16 cellular contexts compared by ENCODE assay signal in the genomic region with DNA sequence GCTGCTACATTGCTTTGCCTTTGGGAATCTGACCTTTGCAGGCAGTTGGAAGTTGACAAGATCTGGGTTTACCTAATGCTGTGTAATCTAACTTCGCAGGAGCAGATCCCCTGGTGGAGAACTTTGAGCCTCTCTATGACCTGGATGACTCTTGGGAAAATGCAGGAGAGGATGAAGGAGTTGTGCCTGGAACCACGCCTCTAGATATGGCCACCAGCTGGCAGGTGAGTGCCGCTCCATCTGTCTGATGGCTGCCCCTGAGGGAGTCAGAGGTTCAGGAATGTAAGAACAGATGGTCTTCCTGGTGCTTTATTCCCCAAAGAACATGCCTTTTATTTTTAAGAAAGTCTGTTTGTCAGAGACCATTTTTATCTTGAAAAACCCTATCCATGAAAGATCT.
DNase-seq lines count a peak whose midpoint lies in the region; ATAC-seq, FAIRE-seq and TF ChIP-seq lines count a peak whose summit lies in the region.
"Had no signal": no experiment of that assay in that cellular context is flagged by ENCODE, and none has a peak within 500 bp of the region (broad histone marks: within the 10 kb centered on the region; RNA-seq: fewer than 3 reads in every experiment).

No MANE protein-coding gene starts in this region.

- H2BK15ac ChIP-seq in mesenchymal stem cell (ENCODE audit: low read depth, poor library complexity, severe bottlenecking) = peak overlapping the region; percentile 52

- H3K36me3 ChIP-seq in mesenchymal stem cell (ENCODE audit: control insufficient read depth in 1 of 2, insufficient read depth in 2 of 2, low read depth in 1 of 2, low read length in 2 of 2) = peaks cover 42 to 99% of the 10 kb centered on the region in 2 experiments

- H3K79me1 ChIP-seq in mesenchymal stem cell (replicated peaks; ENCODE audit: low read length, poor library complexity, severe bottlenecking) = no peaks in the 10 kb centered on the region

- H3K36me3 Mint-ChIP-seq in T-helper 1 cell treated with Interleukin-12 subunit alpha and Interleukin-12 subunit beta and Interleukin-4 antibody, amounts not matched to agents 30 μg/mL and 1 μg/mL, for 36 hours (ENCODE audit: low read depth) = peaks cover 92% of the 10 kb centered on the region
- H3K36me3 Mint-ChIP-seq in activated CD8-positive, alpha-beta T cell treated with anti-CD3 and anti-CD28 coated beads for 36 hours (ENCODE audit: low read depth) = peaks cover 86% of the 10 kb centered on the region

- H2AFZ ChIP-seq in mesenchymal stem cell (ENCODE audit: low read depth, low read length) = no peak overlapping the region

- no peak overlapping the region for H3K18ac ChIP-seq in mesenchymal stem cell (ENCODE audit: low read depth in 1 of 2, low read length in 2 of 2)

- in situ Hi-C loops in G401 (cut with HindIII; ENCODE audit: low sequenced_read_pairs) = loop anchor here (25.0 kb wide), 1 partner anchor 402 kb away; a partner anchor contains a TSS

- peaks cover 73% of the 10 kb centered on the region for H3K4me1 Mint-ChIP-seq in T-helper 1 cell treated with Interleukin-12 subunit alpha and Interleukin-12 subunit beta and Interleukin-4 antibody, amounts not matched to agents 30 μg/mL and 1 μg/mL, for 36 hours (ENCODE audit: low read depth)
- H3K4me1 Mint-ChIP-seq in activated CD8-positive, alpha-beta T cell treated with anti-CD3 and anti-CD28 coated beads for 36 hours (ENCODE audit: low read depth) = peaks cover 83% of the 10 kb centered on the region

- no peaks in the 10 kb centered on the region for H3K27me3 Mint-ChIP-seq in T-helper 1 cell treated with Interleukin-12 subunit alpha and Interleukin-12 subunit beta and Interleukin-4 antibody, amounts not matched to agents 30 μg/mL and 1 μg/mL, for 36 hours (ENCODE audit: low read depth)
- no peaks in the 10 kb centered on the region for H3K27me3 Mint-ChIP-seq in activated CD8-positive, alpha-beta T cell treated with anti-CD3 and anti-CD28 coated beads for 36 hours

- H3K23ac ChIP-seq in mesenchymal stem cell (ENCODE audit: low read length in 2 of 2) = no peak overlapping the region

- intact Hi-C loops in activated CD8-positive, alpha-beta T cell treated with anti-CD3 and anti-CD28 coated beads for 36 hours (cut with micrococcal nuclease) = no loop called here

- CTCF ChIA-PET in activated CD8-positive, alpha-beta T cell treated with anti-CD3 and anti-CD28 coated beads for 36 hours (lab: Charles Lee) = interaction anchor here (0.6 to 2.9 kb wide), 9 partner anchors 10 to 466 kb away, joined by 3 to 11 read pairs (median 4); a partner anchor contains a TSS

- H3K27ac Mint-ChIP-seq in T-helper 1 cell treated with Interleukin-12 subunit alpha and Interleukin-12 subunit beta and Interleukin-4 antibody, amounts not matched to agents 30 μg/mL and 1 μg/mL, for 36 hours = peak overlapping the region; percentile 98
- H3K27ac Mint-ChIP-seq in activated CD8-positive, alpha-beta T cell treated with anti-CD3 and anti-CD28 coated beads for 36 hours = peak overlapping the region; percentile 67

- POLR2A ChIA-PET in activated CD8-positive, alpha-beta T cell treated with anti-CD3 and anti-CD28 coated beads for 36 hours (lab: Charles Lee) = interaction anchor here (4.1 kb wide), 1 partner anchor 24 kb away, joined by 15 read pairs; no protein-coding TSS in a partner anchor

- no peak overlapping the region for H3K9ac ChIP-seq in mesenchymal stem cell (ENCODE audit: low read length)

- no peak overlapping the region for H2AK5ac ChIP-seq in mesenchymal stem cell (ENCODE audit: low read length, severe bottlenecking)

- no peak overlapping the region for H3K4me3 ChIP-seq in mesenchymal stem cell (ENCODE audit: insufficient read depth in 1 of 2, low read depth in 1 of 2, low read length in 2 of 2)
- H3K4me3 ChIP-seq: SJSA1, thyroid gland had no signal

- no peak overlapping the region for H3K4me2 ChIP-seq in mesenchymal stem cell (ENCODE audit: low read length, poor library complexity, severe bottlenecking)

- no peaks in the 10 kb centered on the region for H3K27me3 ChIP-seq in mesenchymal stem cell (ENCODE audit: control insufficient read depth in 1 of 2, insufficient read depth in 1 of 2, low read length in 2 of 2)
- H3K27me3 ChIP-seq: SJSA1, thyroid gland had no signal

- no peak for TF ChIP-seq CTCF in activated CD8-positive, alpha-beta T cell treated with anti-CD3 and anti-CD28 coated beads for 36 hours (IDR thresholded peaks at IDR 0.05)

- H3K9me3 ChIP-seq in mesenchymal stem cell (ENCODE audit: control insufficient read depth, low read length) = no peaks in the 10 kb centered on the region
- H3K9me3 ChIP-seq: SJSA1, thyroid gland had no signal

- H4K91ac ChIP-seq in mesenchymal stem cell (ENCODE audit: low read length) = no peak overlapping the region

- H3K9me3 Mint-ChIP-seq in T-helper 1 cell treated with Interleukin-12 subunit alpha and Interleukin-12 subunit beta and Interleukin-4 antibody, amounts not matched to agents 30 μg/mL and 1 μg/mL, for 36 hours = no peaks in the 10 kb centered on the region
- no peaks in the 10 kb centered on the region for H3K9me3 Mint-ChIP-seq in activated CD8-positive, alpha-beta T cell treated with anti-CD3 and anti-CD28 coated beads for 36 hours

- FAIRE-seq in RCC 7860 (lab: Jason Lieb, UNC) = no peak
- FAIRE-seq: endometrium, HTR-8/SVneo, islet of Langerhans had no signal

- H2BK120ac ChIP-seq in mesenchymal stem cell (ENCODE audit: low read depth, low read length) = no peak overlapping the region

- no peak overlapping the region for H3K14ac ChIP-seq in mesenchymal stem cell (ENCODE audit: low read length in 2 of 2)

- H2BK12ac ChIP-seq in mesenchymal stem cell (ENCODE audit: low read length in 2 of 2) = no peak overlapping the region

- no peak overlapping the region for H2BK5ac ChIP-seq in mesenchymal stem cell (ENCODE audit: low read depth, low read length, poor library complexity, severe bottlenecking)

- H3K4me3 Mint-ChIP-seq in T-helper 1 cell treated with Interleukin-12 subunit alpha and Interleukin-12 subunit beta and Interleukin-4 antibody, amounts not matched to agents 30 μg/mL and 1 μg/mL, for 36 hours = no peak overlapping the region
- no peak overlapping the region for H3K4me3 Mint-ChIP-seq in activated CD8-positive, alpha-beta T cell treated with anti-CD3 and anti-CD28 coated beads for 36 hours

- no peak overlapping the region for H3K27ac ChIP-seq in mesenchymal stem cell (ENCODE audit: low read length, poor library complexity, severe bottlenecking)
- H3K27ac ChIP-seq: 22Rv1, SJSA1, thyroid gland had no signal

- no peak overlapping the region for H4K8ac ChIP-seq in mesenchymal stem cell (ENCODE audit: low read length)

- no peak overlapping the region for H3K4ac ChIP-seq in mesenchymal stem cell (ENCODE audit: low read depth in 1 of 2, low read length in 2 of 2)

- H3K4me1 ChIP-seq in mesenchymal stem cell (ENCODE audit: control insufficient read depth, insufficient read depth, low read depth, low read length) = peaks cover 1% of the 10 kb centered on the region

- ATAC-seq in activated CD8-positive, alpha-beta T cell treated with anti-CD3 and anti-CD28 coated beads for 36 hours = no peak
- no peak for ATAC-seq in HG02970 (IDR thresholded peaks at IDR 0.05; ENCODE audit: low FRiP score, unreplicated experiment)
- ATAC-seq in HG02870 (IDR thresholded peaks at IDR 0.05; ENCODE audit: unreplicated experiment) = no peak

- DNase-seq in T-helper 1 cell (no peak), G401 (ENCODE audit: low spot score) (peak; percentile 79), mesenchymal stem cell (no peak), RCC 7860 (ENCODE audit: low spot score) (no peak)
- DNase-seq in activated CD8-positive, alpha-beta T cell treated with anti-CD3 and anti-CD28 coated beads for 36 hours = no peak
- DNase-seq: NCI-H1105, T1000, thyroid gland had no signal

- 96% methylated on average over 3 of the region's 3 CpGs for WGBS in mesenchymal stem cell
